Comparison of ENCODE assay signal across 25 cellular contexts in genomic region chr6:85353012-85353411, GRCh38.
"Had no signal": no experiment of that assay in that cellular context is flagged by ENCODE, and none has a peak within 500 bp of the region (broad histone marks: within the 10 kb centered on the region; RNA-seq: fewer than 3 reads in every experiment).

No MANE protein-coding gene starts in this region.

- H3K27me3 ChIP-seq: brain microvascular endothelial cell had no signal

- H3K36me3 ChIP-seq: brain microvascular endothelial cell, WERI-Rb-1 had no signal

- DNase-seq: activated B cell treated with CpG ODN at 0.5 μM for 24 hours; activated CD4-positive, alpha-beta T cell treated with anti-CD3 and anti-CD28 coated beads for 48 hours; activated CD4-positive, alpha-beta T cell treated with anti-CD3 and anti-CD28 coated beads, Interleukin-2, amount 50 U/mL, for 1 hour; activated CD4-positive, alpha-beta T cell treated with anti-CD3 and anti-CD28 coated beads, Interleukin-2, amount 50 U/mL, for 48 hours; activated CD8-positive, alpha-beta memory T cell treated with anti-CD3 and anti-CD28 coated beads for 24 hours; activated CD8-positive, alpha-beta T cell treated with anti-CD3 and anti-CD28 coated beads for 36 hours; activated effector memory CD4-positive, alpha-beta T cell treated with Interleukin-2 at 50 U/mL for 16 hours; activated gamma-delta T cell treated with Interleukin-2 at 50 U/mL for 16 hours; activated naive CD4-positive, alpha-beta T cell treated with anti-CD3 and anti-CD28 coated beads, Interleukin-2, amount 50 U/mL, for 16 hours; activated naive CD4-positive, alpha-beta T cell treated with Interleukin-2 at 50 U/mL for 16 hours; activated T-cell treated with anti-CD3 and anti-CD28 coated beads, Interleukin-2, amount 50 U/mL, for 4 hours; amniotic stem cell; anterior cingulate cortex; brain microvascular endothelial cell; dorsolateral prefrontal cortex; effector memory CD4-positive, alpha-beta T cell; endodermal cell; foreskin fibroblast; head of caudate nucleus; T1000; WERI-Rb-1 had no signal

- ATAC-seq: activated CD4-positive, CD25-positive, alpha-beta regulatory T cell treated with anti-CD3 and anti-CD28 coated beads, Interleukin-2, amount 50 U/mL, for 24 hours; activated CD8-positive, alpha-beta T cell treated with anti-CD3 and anti-CD28 coated beads for 36 hours; activated T-cell treated with anti-CD3 and anti-CD28 coated beads, Interleukin-2, amount 50 U/mL, for 4 hours; activated T-helper 17 cell treated with anti-CD3 and anti-CD28 coated beads, Interleukin-2, amount 50 U/mL, for 72 hours; esophagus mucosa had no signal

- H3K27ac ChIP-seq: brain microvascular endothelial cell, coronary artery, dorsolateral prefrontal cortex, WERI-Rb-1 had no signal

- H3K4me3 ChIP-seq: coronary artery, dorsolateral prefrontal cortex had no signal
